ENCODE assay signal across 5 cellular contexts in genomic region chr11:81280228-81280627, GRCh38.
DNase-seq lines count a peak whose midpoint lies in the region; FAIRE-seq and TF ChIP-seq lines count a peak whose summit lies in the region.
"Not testable (repeated sequence)": the region's sequence is repeated elsewhere in the genome, so short reads cannot be mapped to it uniquely, and the experiment has no call there.

No MANE protein-coding gene starts in this region.

- H3K4me1 ChIP-seq in endodermal cell (ENCODE audit: control insufficient read depth, insufficient read depth, low read length); mesendoderm (ENCODE audit: control insufficient read depth, low read depth, low read length): not testable (repeated sequence)

- H2AK5ac ChIP-seq in mesendoderm (ENCODE audit: low read length), result not testable (repeated sequence)

- not testable (repeated sequence) for H3K27me3 Mint-ChIP-seq in endodermal cell (ENCODE audit: insufficient read depth)

- H3K79me2 ChIP-seq in mesendoderm (ENCODE audit: control insufficient read depth, insufficient read depth, low read length), result not testable (repeated sequence)

- not testable (repeated sequence) for H3K23ac ChIP-seq in mesendoderm (ENCODE audit: low read length)

- not testable (repeated sequence) for H3K36me3 ChIP-seq in WERI-Rb-1; endodermal cell (ENCODE audit: control insufficient read depth, insufficient read depth, low read length); mesendoderm (ENCODE audit: control insufficient read depth, insufficient read depth, low read length)

- H2BK120ac ChIP-seq in mesendoderm (ENCODE audit: low read depth, low read length), result not testable (repeated sequence)

- not testable (repeated sequence) for H3K27me3 ChIP-seq in WERI-Rb-1 (ENCODE audit: insufficient read depth, low read depth, severe bottlenecking); endodermal cell (ENCODE audit: control insufficient read depth, insufficient read depth, low read length, poor library complexity, severe bottlenecking); mesendoderm (ENCODE audit: insufficient read depth, low read length, poor library complexity)

- peak overlapping the region; percentile 89 for H3K27ac Mint-ChIP-seq in endodermal cell

- H3K27ac ChIP-seq in WERI-Rb-1, result peak overlapping the region; percentile 48
- H3K27ac ChIP-seq in endodermal cell (ENCODE audit: low read depth, low read length); mesendoderm (ENCODE audit: low read depth, low read length): not testable (repeated sequence)

- not testable (repeated sequence) for H3K18ac ChIP-seq in mesendoderm (ENCODE audit: low read length)

- not testable (repeated sequence) for H3K79me1 ChIP-seq in mesendoderm (ENCODE audit: low read length)

- H3K4me2 ChIP-seq in mesendoderm (ENCODE audit: low read length), result not testable (repeated sequence)

- H2BK15ac ChIP-seq in mesendoderm (replicated peaks; ENCODE audit: low read depth), result not testable (repeated sequence)

- H4K8ac ChIP-seq in mesendoderm (ENCODE audit: low read depth, low read length), result not testable (repeated sequence)

- 67% methylated on average over 1 of the region's 1 CpG; no CpG with 5 or more reads in 1 of the 2 experiments for WGBS in endodermal cell (ENCODE audit: insufficient coverage in 1 of 2, insufficient read length in 1 of 2), 2 experiments
- whole genome bisulfite sequencing in mesendoderm (ENCODE audit: extremely low coverage, insufficient coverage, low lambda C conversion rate), result no CpG with 5 or more reads among the region's 1 CpG

- H3K36me3 Mint-ChIP-seq in endodermal cell (ENCODE audit: low read depth), result peaks cover 22% of the 10 kb centered on the region

- peak; percentile 11 for FAIRE-seq in D721Med (lab: Jason Lieb, UNC)

- not testable (repeated sequence) for H3K4me3 ChIP-seq in WERI-Rb-1 (ENCODE audit: low read depth, low read length); endodermal cell (ENCODE audit: low read length); mesendoderm (ENCODE audit: low read length)

- H3K9ac ChIP-seq in endodermal cell (ENCODE audit: extremely low read depth, low read length, poor library complexity, severe bottlenecking); mesendoderm (ENCODE audit: low read length): not testable (repeated sequence)

- not testable (repeated sequence) for TF ChIP-seq CTCF in D721Med (IDR thresholded peaks at IDR 0.05; ENCODE audit: insufficient read depth, missing control alignments); WERI-Rb-1 (IDR thresholded peaks at IDR 0.05; ENCODE audit: low read depth, low read length); endodermal cell (conservative IDR thresholded peaks at IDR 0.05)

- not testable (repeated sequence) for H3K4me3 Mint-ChIP-seq in endodermal cell

- not testable (repeated sequence) for H2BK5ac ChIP-seq in mesendoderm (ENCODE audit: low read length)

- peaks cover 24% of the 10 kb centered on the region for H3K4me1 Mint-ChIP-seq in endodermal cell

- not testable (repeated sequence) for H4K5ac ChIP-seq in mesendoderm (ENCODE audit: low read length)

- H3K9me3 ChIP-seq in WERI-Rb-1 (ENCODE audit: severe bottlenecking), result peaks cover 16% of the 10 kb centered on the region
- peaks cover 38% of the 10 kb centered on the region for H3K9me3 ChIP-seq in endodermal cell (ENCODE audit: control insufficient read depth, low read length)

- H3K4ac ChIP-seq in mesendoderm (ENCODE audit: low read depth, low read length), result not testable (repeated sequence)

- peaks cover 65% of the 10 kb centered on the region for H3K9me3 Mint-ChIP-seq in endodermal cell

- not testable (repeated sequence) for DNase-seq in D721Med (ENCODE audit: insufficient read length, low spot score)
- DNase-seq in NCI-H82 (lab: John Stamatoyannopoulos, UW), result peak; percentile 68
- peak; percentile 73 for DNase-seq in WERI-Rb-1
- DNase-seq in endodermal cell, result peak; percentile 71
- peak; percentile 46 for DNase-seq in mesendoderm

- H3K56ac ChIP-seq in mesendoderm (ENCODE audit: low read length), result not testable (repeated sequence)
